ENCODE assay signal across 20 cellular contexts in genomic region chr4:150746156-150746555, GRCh38.
DNase-seq lines count a peak whose midpoint lies in the region; ATAC-seq and TF ChIP-seq lines count a peak whose summit lies in the region.
"Had no signal": no experiment of that assay in that cellular context is flagged by ENCODE, and none has a peak within 500 bp of the region (broad histone marks: within the 10 kb centered on the region; RNA-seq: fewer than 3 reads in every experiment).

No MANE protein-coding gene starts in this region.

- no peak overlapping the region for H3K23ac ChIP-seq in IMR-90 (ENCODE audit: low read depth, low read length)

- H4K8ac ChIP-seq in IMR-90 (ENCODE audit: low read depth in 2 of 2, low read length in 2 of 2) = no peak overlapping the region

- DNase-seq in A172 (ENCODE audit: low spot score) (peak; percentile 60), IMR-90 (peak; percentile 65), astrocyte of the hippocampus (ENCODE audit: low read depth, low spot score) (peak; percentile 55), glomerular visceral epithelial cell (ENCODE audit: extremely low spot score) (peak; percentile 53), putamen (ENCODE audit: low spot score) (no peak), C1 segment of cervical spinal cord (lab: John Stamatoyannopoulos, UW) (no peak), NCI-H2107 treated with DMSO at 0.1 percent for 48 hours (lab: John Stamatoyannopoulos, UW; ENCODE audit: unreplicated experiment) (no peak)
- no peak for DNase-seq in activated naive CD8-positive, alpha-beta T cell treated with anti-CD3 and anti-CD28 coated beads for 36 hours
- DNase-seq: 8988T; activated CD8-positive, alpha-beta T cell treated with anti-CD3 and anti-CD28 coated beads, Interleukin-2, amount 10 ng/mL, durations not matched to agents 7 days and 5 days; activated T-cell treated with anti-CD3 and anti-CD28 coated beads, Interleukin-2, amount 50 U/mL, for 72 hours; CD4-positive, alpha-beta T cell; gastrocnemius medialis; NCI-H1930; NCI-H510A; SHP77 had no signal

- WGBS in IMR-90 (ENCODE audit: extremely low coverage in 2 of 2, insufficient read length in 1 of 2), 2 experiments = no CpG with 5 or more reads among the region's 4 CpGs

- dilution Hi-C loops in IMR-90 (cut with HindIII; ENCODE audit: low sequenced_read_pairs, unreplicated experiment) = no loop called here

- H2BK15ac ChIP-seq in IMR-90 (ENCODE audit: low read depth, low read length) = no peak overlapping the region

- no peak overlapping the region for H3K56ac ChIP-seq in IMR-90 (ENCODE audit: extremely low read depth, insufficient read depth, low read length)

- no peak overlapping the region for H3K4me3 Mint-ChIP-seq in activated naive CD8-positive, alpha-beta T cell treated with anti-CD3 and anti-CD28 coated beads for 36 hours
- H3K4me3 Mint-ChIP-seq: activated CD8-positive, alpha-beta T cell treated with anti-CD3 and anti-CD28 coated beads, Interleukin-2, amount 10 ng/mL, durations not matched to agents 7 days and 5 days; activated naive CD8-positive, alpha-beta T cell; activated T-cell treated with anti-CD3 and anti-CD28 coated beads, Interleukin-2, amount 50 U/mL, for 72 hours; CD4-positive, alpha-beta T cell; T-helper 1 cell treated with Interleukin-12 subunit alpha and Interleukin-12 subunit beta and Interleukin-4 antibody, amounts not matched to agents 30 μg/mL and 1 μg/mL, for 36 hours; WTC11 had no signal

- H3K36me3 ChIP-seq in IMR-90 (ENCODE audit: control insufficient read depth, insufficient read depth, low read length) = no peaks in the 10 kb centered on the region
- H3K36me3 ChIP-seq: gastrocnemius medialis, tibial nerve had no signal

- no peak for TF ChIP-seq CTCF in IMR-90 (conservative IDR thresholded peaks at IDR 0.05; ENCODE audit: low read depth, low read length)

- H3K4ac ChIP-seq in IMR-90 (ENCODE audit: low read depth, low read length) = no peak overlapping the region

- no peaks in the 10 kb centered on the region for H4K20me1 ChIP-seq in IMR-90 (ENCODE audit: insufficient read depth, low read length)

- H2AK5ac ChIP-seq in IMR-90 (ENCODE audit: low read depth, low read length) = no peak overlapping the region

- in situ Hi-C loops in IMR-90 (cut with MboI; ENCODE audit: low sequenced_read_pairs) = no loop called here

- H4K5ac ChIP-seq in IMR-90 (ENCODE audit: low read depth, low read length) = no peak overlapping the region

- no peak for TF ChIP-seq POLR2A in IMR-90 (IDR thresholded peaks at IDR 0.05; ENCODE audit: low read depth, low read length)

- H3K27ac ChIP-seq in IMR-90 (ENCODE audit: insufficient read depth, low read length) = no peak overlapping the region
- H3K27ac ChIP-seq: gastrocnemius medialis, tibial nerve had no signal

- H2BK120ac ChIP-seq in IMR-90 (ENCODE audit: low read depth, low read length) = no peak overlapping the region

- no peaks in the 10 kb centered on the region for H3K9me1 ChIP-seq in IMR-90 (ENCODE audit: insufficient read depth, low read length)

- no peak overlapping the region for H2AK9ac ChIP-seq in IMR-90 (replicated peaks; ENCODE audit: low read depth, low read length, poor library complexity)

- no peak overlapping the region for H3K4me3 ChIP-seq in IMR-90 (ENCODE audit: insufficient read depth, low read depth, low read length)
- H3K4me3 ChIP-seq: gastrocnemius medialis, tibial nerve had no signal

- H3K4me1 ChIP-seq in IMR-90 (ENCODE audit: control insufficient read depth, insufficient read depth, low read length) = no peaks in the 10 kb centered on the region
- H3K4me1 ChIP-seq: gastrocnemius medialis, tibial nerve had no signal

- no peak overlapping the region for H2BK5ac ChIP-seq in IMR-90 (ENCODE audit: low read depth, low read length, poor library complexity, severe bottlenecking)

- CTCF ChIA-PET in IMR-90 (lab: Yijun Ruan, JAX) = interaction anchor here (0.6 kb wide), 1 partner anchor 237 kb away, joined by 3 read pairs; no protein-coding TSS in a partner anchor

- peaks cover 18% of the 10 kb centered on the region for H3K36me3 Mint-ChIP-seq in activated naive CD8-positive, alpha-beta T cell treated with anti-CD3 and anti-CD28 coated beads for 36 hours

- BruUV-seq in IMR-90 (replicated peaks; lab: Mats Ljungman, UMichigan) = no TSS peak

- H4K91ac ChIP-seq in IMR-90 (ENCODE audit: insufficient read depth, low read depth, low read length) = no peak overlapping the region

- no peak for TF ChIP-seq RAD21 in IMR-90 (IDR thresholded peaks at IDR 0.05; ENCODE audit: low read length)

- H3K14ac ChIP-seq in IMR-90 (replicated peaks; ENCODE audit: low read depth, low read length) = no peak overlapping the region

- H3K27me3 Mint-ChIP-seq in activated naive CD8-positive, alpha-beta T cell treated with anti-CD3 and anti-CD28 coated beads for 36 hours = no peaks in the 10 kb centered on the region
- H3K27me3 Mint-ChIP-seq: activated naive CD8-positive, alpha-beta T cell; CD4-positive, alpha-beta T cell had no signal

- H3K4me2 ChIP-seq in IMR-90 (ENCODE audit: low read depth, low read length) = no peak overlapping the region

- intact Hi-C loops in IMR-90 (cut with micrococcal nuclease) = no loop called here

- no peak overlapping the region for H3K18ac ChIP-seq in IMR-90 (ENCODE audit: low read depth, low read length)

- POLR2A ChIA-PET in IMR-90 (lab: Charles Lee; ENCODE audit: unreplicated experiment) = no interaction called here

- no peak overlapping the region for H3K27ac Mint-ChIP-seq in activated naive CD8-positive, alpha-beta T cell treated with anti-CD3 and anti-CD28 coated beads for 36 hours
- H3K27ac Mint-ChIP-seq: activated CD8-positive, alpha-beta T cell treated with anti-CD3 and anti-CD28 coated beads, Interleukin-2, amount 10 ng/mL, durations not matched to agents 7 days and 5 days; activated naive CD8-positive, alpha-beta T cell; activated T-cell treated with anti-CD3 and anti-CD28 coated beads, Interleukin-2, amount 50 U/mL, for 72 hours; CD4-positive, alpha-beta T cell; T-helper 1 cell treated with Interleukin-12 subunit alpha and Interleukin-12 subunit beta and Interleukin-4 antibody, amounts not matched to agents 30 μg/mL and 1 μg/mL, for 36 hours; WTC11 had no signal

- no peaks in the 10 kb centered on the region for H3K9me3 Mint-ChIP-seq in activated naive CD8-positive, alpha-beta T cell treated with anti-CD3 and anti-CD28 coated beads for 36 hours
- H3K9me3 Mint-ChIP-seq: activated T-cell treated with anti-CD3 and anti-CD28 coated beads, Interleukin-2, amount 50 U/mL, for 72 hours; CD4-positive, alpha-beta T cell; T-helper 1 cell treated with Interleukin-12 subunit alpha and Interleukin-12 subunit beta and Interleukin-4 antibody, amounts not matched to agents 30 μg/mL and 1 μg/mL, for 36 hours; WTC11 had no signal

- H3K9ac ChIP-seq in IMR-90 (ENCODE audit: low read depth, low read length) = no peak overlapping the region

- H3K4me1 Mint-ChIP-seq in activated naive CD8-positive, alpha-beta T cell treated with anti-CD3 and anti-CD28 coated beads for 36 hours = peaks cover 4% of the 10 kb centered on the region
- H3K4me1 Mint-ChIP-seq: WTC11 had no signal

- no peaks in the 10 kb centered on the region for H3K79me1 ChIP-seq in IMR-90 (ENCODE audit: low read depth in 1 of 2, low read length in 2 of 2)

- no peaks in the 10 kb centered on the region for H3K27me3 ChIP-seq in IMR-90 (ENCODE audit: control insufficient read depth, insufficient read depth, low read length)
- H3K27me3 ChIP-seq: gastrocnemius medialis, tibial nerve had no signal

- no peaks in the 10 kb centered on the region for H3K9me3 ChIP-seq in IMR-90 (ENCODE audit: control insufficient read depth, insufficient read depth, low read length)
- H3K9me3 ChIP-seq: gastrocnemius medialis had no signal

- H2BK20ac ChIP-seq in IMR-90 (ENCODE audit: low read depth, low read length) = no peak overlapping the region

- H2AFZ ChIP-seq in IMR-90 (replicated peaks; ENCODE audit: low read length, poor library complexity) = no peak overlapping the region

- peak; percentile 64 for ATAC-seq in IMR-90 (ENCODE audit: low read depth)
- ATAC-seq: activated CD8-positive, alpha-beta T cell treated with anti-CD3 and anti-CD28 coated beads, Interleukin-2, amount 10 ng/mL, durations not matched to agents 7 days and 5 days; activated T-cell treated with anti-CD3 and anti-CD28 coated beads, Interleukin-2, amount 50 U/mL, for 72 hours; gastrocnemius medialis; WTC11 had no signal

TF ChIP-seq in IMR-90, 13 proteins besides CTCF, POLR2A, EP300 and RAD21:
- peak; percentile 51; the same call in 1 of the 2 replicates for TF ChIP-seq FOS (IDR thresholded peaks at IDR 0.05; ENCODE audit: low read depth, low read length)
- no peak for TF ChIP-seq MAFK (IDR thresholded peaks at IDR 0.05; ENCODE audit: low read depth, low read length)
- no peak for TF ChIP-seq CHD1 (IDR thresholded peaks at IDR 0.05; ENCODE audit: low read depth, low read length)

Comparison
In these comparisons a context has a peak if more than half of its experiments do, and no peak if none do; other contexts are left out.
1. DNase-seq: peak in A172 (single experiment), IMR-90 (single experiment), astrocyte of the hippocampus (single experiment) and glomerular visceral epithelial cell (single experiment); none in activated naive CD8-positive, alpha-beta T cell treated with anti-CD3 and anti-CD28 coated beads for 36 hours (single experiment), putamen (single experiment), C1 segment of cervical spinal cord (0 of 14) and NCI-H2107 treated with DMSO at 0.1 percent for 48 hours (single experiment).